Comparison of ENCODE assay signal across 8 cellular contexts in the genomic region with DNA sequence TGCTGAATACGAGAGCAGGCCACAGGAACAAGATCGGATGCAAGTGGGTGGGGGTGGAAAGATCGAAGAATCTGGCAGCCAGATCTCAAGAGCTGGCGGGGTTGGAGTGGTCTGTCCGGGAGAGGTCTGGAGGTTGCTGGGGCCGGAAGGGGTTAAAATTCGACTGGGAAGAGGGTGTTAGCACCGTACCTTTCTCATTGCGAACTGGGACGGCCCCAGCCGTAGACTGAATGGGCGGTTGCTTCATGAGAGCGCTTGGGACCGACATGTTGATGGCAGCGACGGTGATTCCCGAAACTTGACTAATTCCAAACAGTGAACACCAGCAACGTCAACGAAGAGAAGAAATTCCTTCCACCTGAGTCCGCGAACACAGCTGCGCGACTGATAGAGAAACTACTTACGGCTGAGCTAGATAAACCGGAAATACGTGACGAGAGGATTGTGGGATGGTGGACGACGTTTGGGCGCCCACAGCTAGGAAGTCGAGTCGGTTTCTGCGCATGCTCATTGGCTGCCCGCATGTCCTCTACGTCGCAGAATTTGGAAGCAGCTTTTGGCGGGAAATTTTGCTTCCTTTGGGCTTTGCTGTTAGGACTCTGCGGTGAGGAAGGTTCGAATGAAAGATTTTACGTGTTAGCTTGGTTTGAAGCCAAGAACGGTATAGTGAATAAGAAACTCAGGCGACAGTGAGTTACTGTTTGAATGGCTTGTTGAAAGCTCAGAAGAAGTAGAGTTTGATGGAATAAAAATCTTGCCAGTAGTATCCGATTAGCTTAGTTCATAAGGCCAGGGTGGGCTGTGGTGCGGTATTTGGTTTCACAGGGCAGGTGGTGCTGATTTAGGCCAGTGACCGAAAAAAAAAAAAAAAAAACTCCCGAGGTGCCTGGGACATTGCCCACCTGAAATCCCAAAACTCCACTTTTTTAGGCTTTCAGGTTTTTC. TPM values are rescaled to one million over a fixed set of nuclear protein-coding genes. Genes with fewer than 3 reads are reported as not detected.
A peak's percentile ranks its signal among the peaks of the same experiment; 100 is the strongest.
DNase-seq lines count a peak whose midpoint lies in the region; ATAC-seq and TF ChIP-seq lines count a peak whose summit lies in the region.

TSS of gene MFAP1 (minus strand) at position 389 of the 945 bp plus-strand sequence. CDS start at position 268, 121 bp downstream.

- H3K18ac ChIP-seq in IMR-90 (ENCODE audit: low read depth, low read length), result peak within 1 kb of the TSS; percentile 76

- H3K27ac ChIP-seq in IMR-90 (ENCODE audit: insufficient read depth, low read length), result peak within 1 kb of the TSS; percentile 86

- peak within 1 kb of the TSS; percentile 42; the same call in 1 of the 2 replicates for H2BK20ac ChIP-seq in IMR-90 (ENCODE audit: low read depth, low read length)

- dilution Hi-C loops in IMR-90 (cut with HindIII; ENCODE audit: low sequenced_read_pairs, unreplicated experiment), result no loop called here

- H4K5ac ChIP-seq in IMR-90 (ENCODE audit: low read depth, low read length), result peak within 1 kb of the TSS; percentile 64

- CTCF ChIA-PET in IMR-90 (lab: Yijun Ruan, JAX), result no interaction called here

- POLR2A ChIA-PET in IMR-90 (lab: Charles Lee; ENCODE audit: unreplicated experiment), result no interaction called here

- no peaks in the 10 kb centered on the region for H3K9me3 ChIP-seq in IMR-90 (ENCODE audit: control insufficient read depth, insufficient read depth, low read length)

- intact Hi-C loops in IMR-90 (cut with micrococcal nuclease), result no loop called here

- peaks cover 4% of the 10 kb centered on the region for H3K36me3 ChIP-seq in IMR-90 (ENCODE audit: control insufficient read depth, insufficient read depth, low read length)

- peak within 1 kb of the TSS; percentile 85 for H2BK5ac ChIP-seq in IMR-90 (ENCODE audit: low read depth, low read length, poor library complexity, severe bottlenecking)

- H4K20me1 ChIP-seq in IMR-90 (ENCODE audit: insufficient read depth, low read length), result peaks cover 11% of the 10 kb centered on the region; the same call in 1 of the 2 replicates

- no peak for TF ChIP-seq RAD21 in IMR-90 (IDR thresholded peaks at IDR 0.05; ENCODE audit: low read length)

- peak within 1 kb of the TSS; percentile 72 for H4K91ac ChIP-seq in IMR-90 (ENCODE audit: insufficient read depth, low read depth, low read length)

- H3K4me1 ChIP-seq in IMR-90 (ENCODE audit: control insufficient read depth, insufficient read depth, low read length), result peaks cover 4% of the 10 kb centered on the region

- DNase-seq in Caki2 (ENCODE audit: low read depth) (peak; percentile 91), IMR-90 (peak; percentile 99), OCI-M1 (lab: John Stamatoyannopoulos, UW) (peak; percentile 99), activated T-cell treated with anti-CD3 and anti-CD28 coated beads for 24 hours (ENCODE audit: low read depth) (peak; percentile 88), epidermal melanocyte (ENCODE audit: insufficient read length, low spot score) (peak; percentile 96), middle frontal gyrus (ENCODE audit: extremely low spot score, low spot score) (peak; percentile 93)
- peak; percentile 80 to 86 for DNase-seq in stimulated activated CD8-positive, alpha-beta memory T cell treated with anti-CD3 and anti-CD28 coated beads, Interleukin-2, amount 100 ng/mL, for 48 hours (ENCODE audit: low read depth in 2 of 2)

- no peak for TF ChIP-seq CTCF in IMR-90 (conservative IDR thresholded peaks at IDR 0.05; ENCODE audit: low read depth, low read length)

- H3K9ac ChIP-seq in IMR-90 (ENCODE audit: low read depth, low read length), result peak within 1 kb of the TSS; percentile 90

- peak within 1 kb of the TSS; percentile 58 to 90 for H4K8ac ChIP-seq in IMR-90 (ENCODE audit: low read depth in 2 of 2, low read length in 2 of 2)

- H2AFZ ChIP-seq in IMR-90 (replicated peaks; ENCODE audit: low read length, poor library complexity), result peak within 1 kb of the TSS; percentile 88

- 5% methylated on average over 24 of the region's 46 CpGs; no CpG with 5 or more reads in 1 of the 2 experiments for WGBS in IMR-90 (ENCODE audit: extremely low coverage in 2 of 2, insufficient read length in 1 of 2), 2 experiments

- peak within 1 kb of the TSS; percentile 98 for H3K4me2 ChIP-seq in IMR-90 (ENCODE audit: low read depth, low read length)

- peak within 1 kb of the TSS; percentile 94 for H2AK5ac ChIP-seq in IMR-90 (ENCODE audit: low read depth, low read length)

- peak within 1 kb of the TSS; percentile 86 for H2AK9ac ChIP-seq in IMR-90 (replicated peaks; ENCODE audit: low read depth, low read length, poor library complexity)

- ATAC-seq in GM21526 (IDR thresholded peaks at IDR 0.05; ENCODE audit: low FRiP score, unreplicated experiment) (peak; percentile 61), IMR-90 (ENCODE audit: low read depth) (peak; percentile 77)

- peak within 1 kb of the TSS; percentile 85 for H3K14ac ChIP-seq in IMR-90 (replicated peaks; ENCODE audit: low read depth, low read length)

- H2BK120ac ChIP-seq in IMR-90 (ENCODE audit: low read depth, low read length), result peak within 1 kb of the TSS; percentile 58

- H3K79me1 ChIP-seq in IMR-90 (ENCODE audit: low read depth in 1 of 2, low read length in 2 of 2), result peaks cover 15 to 45% of the 10 kb centered on the region in 2 experiments

- TF ChIP-seq POLR2A in IMR-90 (IDR thresholded peaks at IDR 0.05; ENCODE audit: low read depth, low read length), result peak; percentile 98

- in situ Hi-C loops in Caki2 (cut with HindIII; ENCODE audit: low pct_unique_long_range_greater_than_20kb, low sequenced_read_pairs), result no loop called here
- in situ Hi-C loops in IMR-90 (cut with MboI; ENCODE audit: low sequenced_read_pairs), result no loop called here

- peaks cover 8% of the 10 kb centered on the region; the same call in 1 of the 2 replicates for H3K9me1 ChIP-seq in IMR-90 (ENCODE audit: insufficient read depth, low read length)

- H3K56ac ChIP-seq in IMR-90 (ENCODE audit: extremely low read depth, insufficient read depth, low read length), result peak within 1 kb of the TSS; percentile 93

- TSS peak; percentile 88 for BruUV-seq in IMR-90 (replicated peaks; lab: Mats Ljungman, UMichigan)

- H3K4ac ChIP-seq in IMR-90 (ENCODE audit: low read depth, low read length), result peak within 1 kb of the TSS; percentile 84

- H3K27me3 ChIP-seq in IMR-90 (ENCODE audit: control insufficient read depth, insufficient read depth, low read length), result no peaks in the 10 kb centered on the region

- peak within 1 kb of the TSS; percentile 25; the same call in 1 of the 3 replicates for H2BK15ac ChIP-seq in IMR-90 (ENCODE audit: low read depth, low read length)

- H3K4me3 ChIP-seq in IMR-90 (ENCODE audit: insufficient read depth, low read depth, low read length), result peak within 1 kb of the TSS; percentile 72

- peak within 1 kb of the TSS; percentile 95 for H3K23ac ChIP-seq in IMR-90 (ENCODE audit: low read depth, low read length)

TF ChIP-seq in IMR-90, 13 proteins besides CTCF, POLR2A, EP300 and RAD21:
- TF ChIP-seq RCOR1 (IDR thresholded peaks at IDR 0.05; ENCODE audit: insufficient replicate concordance, low read length) (peak; percentile 84), MXI1 (IDR thresholded peaks at IDR 0.05; ENCODE audit: borderline replicate concordance, low read depth, low read length) (0 out of 2 replicates have a peak, but pooled peaks have one; percentile 56), CEBPB (IDR thresholded peaks at IDR 0.05; ENCODE audit: low read depth, low read length) (peak; percentile 88), BHLHE40 (IDR thresholded peaks at IDR 0.05; ENCODE audit: low read depth, low read length) (no peak), MAZ (IDR thresholded peaks at IDR 0.05; ENCODE audit: borderline replicate concordance, low read depth, low read length) (0 out of 2 replicates have a peak, but pooled peaks have one; percentile 39), RFX5 (IDR thresholded peaks at IDR 0.05; ENCODE audit: low read depth, low read length) (no peak), SMC3 (IDR thresholded peaks at IDR 0.05; ENCODE audit: low read depth, low read length) (no peak), NFE2L2 (IDR thresholded peaks at IDR 0.05; ENCODE audit: low read depth, low read length) (no peak), MAFK (IDR thresholded peaks at IDR 0.05; ENCODE audit: low read depth, low read length) (no peak), FOS (IDR thresholded peaks at IDR 0.05; ENCODE audit: low read depth, low read length) (peak; percentile 70), CHD1 (IDR thresholded peaks at IDR 0.05; ENCODE audit: low read depth, low read length) (peak; percentile 85)
- TF ChIP-seq, protein P1, sequence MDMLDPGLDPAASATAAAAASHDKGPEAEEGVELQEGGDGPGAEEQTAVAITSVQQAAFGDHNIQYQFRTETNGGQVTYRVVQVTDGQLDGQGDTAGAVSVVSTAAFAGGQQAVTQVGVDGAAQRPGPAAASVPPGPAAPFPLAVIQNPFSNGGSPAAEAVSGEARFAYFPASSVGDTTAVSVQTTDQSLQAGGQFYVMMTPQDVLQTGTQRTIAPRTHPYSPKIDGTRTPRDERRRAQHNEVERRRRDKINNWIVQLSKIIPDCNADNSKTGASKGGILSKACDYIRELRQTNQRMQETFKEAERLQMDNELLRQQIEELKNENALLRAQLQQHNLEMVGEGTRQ (IDR thresholded peaks at IDR 0.05; ENCODE audit: low read depth, low read length), result peak; percentile 68; the same call in 1 of the 2 replicates
- TF ChIP-seq, protein P2, sequence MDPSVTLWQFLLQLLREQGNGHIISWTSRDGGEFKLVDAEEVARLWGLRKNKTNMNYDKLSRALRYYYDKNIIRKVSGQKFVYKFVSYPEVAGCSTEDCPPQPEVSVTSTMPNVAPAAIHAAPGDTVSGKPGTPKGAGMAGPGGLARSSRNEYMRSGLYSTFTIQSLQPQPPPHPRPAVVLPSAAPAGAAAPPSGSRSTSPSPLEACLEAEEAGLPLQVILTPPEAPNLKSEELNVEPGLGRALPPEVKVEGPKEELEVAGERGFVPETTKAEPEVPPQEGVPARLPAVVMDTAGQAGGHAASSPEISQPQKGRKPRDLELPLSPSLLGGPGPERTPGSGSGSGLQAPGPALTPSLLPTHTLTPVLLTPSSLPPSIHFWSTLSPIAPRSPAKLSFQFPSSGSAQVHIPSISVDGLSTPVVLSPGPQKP (IDR thresholded peaks at IDR 0.05; ENCODE audit: borderline replicate concordance, low read depth, low read length), result no peak

RNA-seq across cellular contexts. Expression of gene MFAP1, which starts in this region (rescaled TPM):
- total RNA-seq in Caki2 (2014; rRNA removed; shearing (Covaris generic); ENCODE audit: low replicate concordance), result 5.3 and 9.5 TPM in 2 replicates
- 28.5 and 32.2 TPM in 2 replicates for total RNA-seq in IMR-90 (2012; rRNA removed)
- polyA plus RNA-seq in IMR-90 (2012; rRNA removed), result 20.8 and 21.6 TPM in 2 replicates
- polyA plus RNA-seq in IMR-90 (2012; cell fraction: cytosol; rRNA removed), result 5.7 and 6.3 TPM in 2 replicates
- 1.6 and 10.0 TPM in 2 replicates for polyA plus RNA-seq in IMR-90 (2012; cell fraction: nucleus; rRNA removed; ENCODE audit: low replicate concordance)

Comparison
In these comparisons a context has a peak if more than half of its experiments do, and no peak if none do; other contexts are left out.
1. Peak in every context shown above with its lines: DNase-seq, ATAC-seq, H3K4me3 ChIP-seq and H3K27ac ChIP-seq.